9 cellular contexts compared by ENCODE assay signal in the genomic region with DNA sequence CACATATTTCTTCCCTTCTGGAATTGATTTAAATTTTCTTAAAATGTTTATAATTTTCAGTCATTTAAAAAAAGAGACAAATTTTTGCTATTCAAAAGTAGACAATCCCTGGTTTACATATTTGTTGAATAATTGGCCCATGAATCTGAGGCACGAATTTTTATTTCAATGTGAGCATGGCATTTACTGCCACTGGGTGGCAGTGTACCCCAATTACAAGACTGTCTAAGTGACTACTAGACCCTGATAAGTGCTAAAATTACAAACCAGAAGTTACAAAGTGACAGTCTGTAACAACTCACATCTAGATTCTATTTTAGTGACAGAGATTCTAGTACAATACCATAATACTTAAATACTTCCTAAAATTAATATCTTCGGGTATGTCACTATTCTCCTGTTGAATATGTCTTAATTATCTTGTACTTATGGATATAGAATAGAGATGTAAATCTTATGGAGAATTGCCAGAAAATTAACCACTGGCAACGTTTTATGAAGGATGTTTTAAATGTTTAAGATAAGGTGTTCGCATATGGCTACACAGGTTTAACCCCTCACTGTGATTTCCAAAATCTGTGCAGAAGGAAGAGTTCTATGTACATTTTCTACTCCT.
DNase-seq lines count a peak whose midpoint lies in the region; ATAC-seq, FAIRE-seq and TF ChIP-seq lines count a peak whose summit lies in the region.
"Had no signal": no experiment of that assay in that cellular context is flagged by ENCODE, and none has a peak within 500 bp of the region (broad histone marks: within the 10 kb centered on the region; RNA-seq: fewer than 3 reads in every experiment).

No MANE protein-coding gene starts in this region.

- H3K27me3 ChIP-seq in WERI-Rb-1 (ENCODE audit: insufficient read depth, low read depth, severe bottlenecking) = no peaks in the 10 kb centered on the region
- H3K27me3 ChIP-seq: neutrophil had no signal

- peak; percentile 85 for TF ChIP-seq CTCF in LNCaP clone FGC (IDR thresholded peaks at IDR 0.05; ENCODE audit: control insufficient read depth, extremely low read depth, insufficient read depth)
- peak; percentile 53 for TF ChIP-seq CTCF in WERI-Rb-1 (IDR thresholded peaks at IDR 0.05; ENCODE audit: low read depth, low read length)
- TF ChIP-seq CTCF in glutamatergic neuron (IDR thresholded peaks at IDR 0.05; ENCODE audit: partially characterized antibody, unreplicated experiment) = peak; percentile 79
- TF ChIP-seq CTCF in retinal pigment epithelial cell (conservative IDR thresholded peaks at IDR 0.05; ENCODE audit: low read depth, low read length) = peak; percentile 71

- H3K9me3 Mint-ChIP-seq in glutamatergic neuron (ENCODE audit: unreplicated experiment) = no peaks in the 10 kb centered on the region

- no peak for ATAC-seq in GM21526 (IDR thresholded peaks at IDR 0.05; ENCODE audit: low FRiP score, unreplicated experiment)

- no peak overlapping the region for H3K4me3 ChIP-seq in LNCaP clone FGC (ENCODE audit: low read depth, low read length)
- H3K4me3 ChIP-seq in WERI-Rb-1 (ENCODE audit: low read depth, low read length) = no peak overlapping the region
- no peak overlapping the region for H3K4me3 ChIP-seq in retinal pigment epithelial cell (ENCODE audit: low read length)

- peak; percentile 68 for FAIRE-seq in GM18507 (lab: Jason Lieb, UNC)

- H3K4me3 Mint-ChIP-seq in glutamatergic neuron (ENCODE audit: unreplicated experiment) = no peak overlapping the region

- no peak overlapping the region for H3K27ac Mint-ChIP-seq in glutamatergic neuron (ENCODE audit: unreplicated experiment)

- DNase-seq in Ammon's horn (ENCODE audit: low spot score) = peak; percentile 74
- DNase-seq in GM18507 (ENCODE audit: extremely low spot score, insufficient read length, low read depth) = peak; percentile 14
- peak; percentile 46 for DNase-seq in LNCaP clone FGC (ENCODE audit: low read depth)
- DNase-seq in WERI-Rb-1 = peak; percentile 31
- peak; percentile 23 for DNase-seq in glutamatergic neuron
- DNase-seq in retinal pigment epithelial cell (ENCODE audit: low read depth) = peak; percentile 6
- no peak for DNase-seq in activated CD8-positive, alpha-beta memory T cell treated with anti-CD3 and anti-CD28 coated beads for 24 hours

- peaks cover 3% of the 10 kb centered on the region for H3K27me3 Mint-ChIP-seq in glutamatergic neuron (ENCODE audit: unreplicated experiment)

- H3K9me3 ChIP-seq in WERI-Rb-1 (ENCODE audit: severe bottlenecking) = peaks cover 3% of the 10 kb centered on the region

- no peak overlapping the region for H3K27ac ChIP-seq in WERI-Rb-1
- H3K27ac ChIP-seq: neutrophil had no signal

- H3K36me3 ChIP-seq in WERI-Rb-1 = no peaks in the 10 kb centered on the region
- H3K36me3 ChIP-seq: neutrophil had no signal

- H3K4me1 Mint-ChIP-seq in glutamatergic neuron (ENCODE audit: low read depth, unreplicated experiment) = peaks cover 9% of the 10 kb centered on the region

- no peaks in the 10 kb centered on the region for H3K36me3 Mint-ChIP-seq in glutamatergic neuron (ENCODE audit: unreplicated experiment)
